In the genomic region with DNA sequence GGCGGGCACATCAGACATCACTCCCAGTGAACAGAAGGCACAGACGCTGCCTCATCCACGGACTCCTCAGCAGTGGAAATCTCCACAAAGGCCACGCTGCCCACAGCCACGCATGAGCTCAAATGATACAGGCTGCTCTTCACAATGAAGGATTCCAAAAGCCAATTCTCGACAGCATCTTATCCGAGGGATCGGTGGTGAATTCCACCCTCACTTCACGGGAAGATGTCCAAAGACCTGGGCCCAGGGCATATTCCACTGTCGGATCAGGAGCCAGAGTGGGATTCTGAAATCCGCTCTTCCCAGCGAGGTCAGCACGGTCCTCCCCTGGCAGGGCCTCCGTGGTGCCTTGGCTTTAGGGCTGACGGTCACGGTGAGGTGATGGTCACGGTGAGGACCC, we compare ENCODE assay signal across 13 cellular contexts. TPM values are rescaled to one million over a fixed set of nuclear protein-coding genes. Genes with fewer than 3 reads are reported as not detected.
DNase-seq lines count a peak whose midpoint lies in the region; ATAC-seq and TF ChIP-seq lines count a peak whose summit lies in the region.
"Had no signal": no experiment of that assay in that cellular context is flagged by ENCODE, and none has a peak within 500 bp of the region (broad histone marks: within the 10 kb centered on the region; RNA-seq: fewer than 3 reads in every experiment).

No MANE protein-coding gene starts in this region.

- no peak overlapping the region for H3K27ac ChIP-seq in endodermal cell (ENCODE audit: low read depth, low read length)
- no peak overlapping the region for H3K27ac ChIP-seq in osteoblast (ENCODE audit: low read depth, low read length)
- H3K27ac ChIP-seq in upper lobe of right lung = no peak overlapping the region

- H3K27me3 ChIP-seq in endodermal cell (ENCODE audit: control insufficient read depth, insufficient read depth, low read length, poor library complexity, severe bottlenecking) = no peaks in the 10 kb centered on the region
- H3K27me3 ChIP-seq in osteoblast (ENCODE audit: insufficient read depth, low read length) = no peaks in the 10 kb centered on the region
- no peaks in the 10 kb centered on the region for H3K27me3 ChIP-seq in upper lobe of right lung

- intact Hi-C loops in upper lobe of right lung (cut with DNase I) = no loop called here

- peaks cover 4% of the 10 kb centered on the region for H3K79me2 ChIP-seq in osteoblast (ENCODE audit: insufficient read depth, low read length)

- no peaks in the 10 kb centered on the region for H3K9me3 ChIP-seq in endodermal cell (ENCODE audit: control insufficient read depth, low read length)
- H3K9me3 ChIP-seq in osteoblast (ENCODE audit: low read depth, low read length) = no peaks in the 10 kb centered on the region
- no peaks in the 10 kb centered on the region for H3K9me3 ChIP-seq in upper lobe of right lung

- POLR2A ChIA-PET in WTC11 (lab: Charles Lee) = no interaction called here

- peak overlapping the region; percentile 88 for H3K27ac Mint-ChIP-seq in WTC11
- peak overlapping the region; percentile 2 for H3K27ac Mint-ChIP-seq in endodermal cell
- H3K27ac Mint-ChIP-seq: B cell; CD4-positive, alpha-beta T cell had no signal

- DNase-seq in WTC11 (ENCODE audit: low spot score) (no peak), endodermal cell (no peak), osteoblast (ENCODE audit: insufficient read length, low spot score, missing footprints) (peak; percentile 39), upper lobe of right lung (peak; percentile 40), OCI-M2 (lab: John Stamatoyannopoulos, UW; ENCODE audit: unreplicated experiment) (no peak), omental fat pad (ENCODE audit: low spot score) (no peak)
- DNase-seq: C1 segment of cervical spinal cord; Calu3; CD4-positive, alpha-beta T cell; DMS 273 treated with DMSO at 0.1 percent for 48 hours had no signal

- ATAC-seq in WTC11 (no peak), upper lobe of right lung (no peak), HG03196 (IDR thresholded peaks at IDR 0.05; ENCODE audit: unreplicated experiment) (no peak), omental fat pad (ENCODE audit: low FRiP score) (no peak)
- ATAC-seq: HCT116 had no signal

- TF ChIP-seq CTCF in WTC11 (IDR thresholded peaks at IDR 0.05) = no peak
- no peak for TF ChIP-seq CTCF in endodermal cell (conservative IDR thresholded peaks at IDR 0.05)
- TF ChIP-seq CTCF in osteoblast (IDR thresholded peaks at IDR 0.05; ENCODE audit: extremely low read depth, low read depth, low read length) = no peak
- no peak for TF ChIP-seq CTCF in upper lobe of right lung (IDR thresholded peaks at IDR 0.05)
- TF ChIP-seq CTCF in omental fat pad (IDR thresholded peaks at IDR 0.05) = no peak

- H3K27me3 Mint-ChIP-seq in WTC11 (ENCODE audit: low read depth) = no peaks in the 10 kb centered on the region
- H3K27me3 Mint-ChIP-seq in endodermal cell (ENCODE audit: insufficient read depth) = no peaks in the 10 kb centered on the region
- H3K27me3 Mint-ChIP-seq: B cell; CD4-positive, alpha-beta T cell had no signal

- no peak overlapping the region for H3K4me3 ChIP-seq in endodermal cell (ENCODE audit: low read length)
- H3K4me3 ChIP-seq in osteoblast (ENCODE audit: insufficient read depth, low read length) = no peak overlapping the region
- H3K4me3 ChIP-seq in upper lobe of right lung = no peak overlapping the region

- H3K36me3 ChIP-seq in endodermal cell (ENCODE audit: control insufficient read depth, insufficient read depth, low read length) (peaks cover 11% of the 10 kb centered on the region), osteoblast (ENCODE audit: insufficient read depth, low read length) (no peaks in the 10 kb centered on the region), upper lobe of right lung (no peaks in the 10 kb centered on the region)

- H3K9ac ChIP-seq in endodermal cell (ENCODE audit: extremely low read depth, low read length, poor library complexity, severe bottlenecking) = no peak overlapping the region

- CTCF ChIA-PET in WTC11 (lab: Charles Lee) = interaction anchor here (1.4 kb wide), 1 partner anchor 102 kb away, joined by 4 read pairs; no protein-coding TSS in a partner anchor

- H3K4me1 Mint-ChIP-seq in WTC11 (peaks cover 34% of the 10 kb centered on the region), endodermal cell (no peaks in the 10 kb centered on the region)
- H3K4me1 Mint-ChIP-seq: B cell had no signal

- H4K20me1 ChIP-seq in osteoblast (ENCODE audit: insufficient read depth, low read length) = peaks cover 22% of the 10 kb centered on the region

- H3K4me2 ChIP-seq in osteoblast (ENCODE audit: insufficient read depth, low read length) = no peak overlapping the region

- no peak overlapping the region for H2AFZ ChIP-seq in osteoblast (ENCODE audit: low read length)

- peaks cover 14% of the 10 kb centered on the region for H3K36me3 Mint-ChIP-seq in WTC11
- peaks cover 34% of the 10 kb centered on the region for H3K36me3 Mint-ChIP-seq in endodermal cell (ENCODE audit: low read depth)

- WGBS in endodermal cell (ENCODE audit: insufficient coverage in 1 of 2, insufficient read length in 1 of 2), 2 experiments = 95 to 97% methylated on average over 17 of the region's 17 CpGs

- H3K4me1 ChIP-seq in endodermal cell (ENCODE audit: control insufficient read depth, insufficient read depth, low read length) = no peaks in the 10 kb centered on the region
- no peaks in the 10 kb centered on the region for H3K4me1 ChIP-seq in osteoblast (ENCODE audit: insufficient read depth, low read length)
- no peaks in the 10 kb centered on the region for H3K4me1 ChIP-seq in upper lobe of right lung

- peaks cover under 1% of the 10 kb centered on the region for H3K9me3 Mint-ChIP-seq in WTC11
- no peaks in the 10 kb centered on the region for H3K9me3 Mint-ChIP-seq in endodermal cell
- H3K9me3 Mint-ChIP-seq: CD4-positive, alpha-beta T cell had no signal

- H3K4me3 Mint-ChIP-seq in WTC11 (no peak overlapping the region), endodermal cell (no peak overlapping the region)
- H3K4me3 Mint-ChIP-seq: B cell; CD4-positive, alpha-beta T cell had no signal

TF ChIP-seq in WTC11, 78 proteins besides CTCF, POLR2A, EP300 and RAD21 (continues in another document):
- TF ChIP-seq ZNF263 (CRISPR knock-in tag; IDR thresholded peaks at IDR 0.05; ENCODE audit: low read depth) = no peak
- TF ChIP-seq, protein P1, sequence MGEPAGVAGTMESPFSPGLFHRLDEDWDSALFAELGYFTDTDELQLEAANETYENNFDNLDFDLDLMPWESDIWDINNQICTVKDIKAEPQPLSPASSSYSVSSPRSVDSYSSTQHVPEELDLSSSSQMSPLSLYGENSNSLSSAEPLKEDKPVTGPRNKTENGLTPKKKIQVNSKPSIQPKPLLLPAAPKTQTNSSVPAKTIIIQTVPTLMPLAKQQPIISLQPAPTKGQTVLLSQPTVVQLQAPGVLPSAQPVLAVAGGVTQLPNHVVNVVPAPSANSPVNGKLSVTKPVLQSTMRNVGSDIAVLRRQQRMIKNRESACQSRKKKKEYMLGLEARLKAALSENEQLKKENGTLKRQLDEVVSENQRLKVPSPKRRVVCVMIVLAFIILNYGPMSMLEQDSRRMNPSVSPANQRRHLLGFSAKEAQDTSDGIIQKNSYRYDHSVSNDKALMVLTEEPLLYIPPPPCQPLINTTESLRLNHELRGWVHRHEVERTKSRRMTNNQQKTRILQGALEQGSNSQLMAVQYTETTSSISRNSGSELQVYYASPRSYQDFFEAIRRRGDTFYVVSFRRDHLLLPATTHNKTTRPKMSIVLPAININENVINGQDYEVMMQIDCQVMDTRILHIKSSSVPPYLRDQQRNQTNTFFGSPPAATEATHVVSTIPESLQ (CRISPR knock-in tag; IDR thresholded peaks at IDR 0.05) = no peak
- TF ChIP-seq IRF2 (CRISPR knock-in tag; IDR thresholded peaks at IDR 0.05; ENCODE audit: borderline replicate concordance, low read depth) = no peak
- no peak for TF ChIP-seq FOXK1 (CRISPR knock-in tag; IDR thresholded peaks at IDR 0.05)
- TF ChIP-seq, protein P2, sequence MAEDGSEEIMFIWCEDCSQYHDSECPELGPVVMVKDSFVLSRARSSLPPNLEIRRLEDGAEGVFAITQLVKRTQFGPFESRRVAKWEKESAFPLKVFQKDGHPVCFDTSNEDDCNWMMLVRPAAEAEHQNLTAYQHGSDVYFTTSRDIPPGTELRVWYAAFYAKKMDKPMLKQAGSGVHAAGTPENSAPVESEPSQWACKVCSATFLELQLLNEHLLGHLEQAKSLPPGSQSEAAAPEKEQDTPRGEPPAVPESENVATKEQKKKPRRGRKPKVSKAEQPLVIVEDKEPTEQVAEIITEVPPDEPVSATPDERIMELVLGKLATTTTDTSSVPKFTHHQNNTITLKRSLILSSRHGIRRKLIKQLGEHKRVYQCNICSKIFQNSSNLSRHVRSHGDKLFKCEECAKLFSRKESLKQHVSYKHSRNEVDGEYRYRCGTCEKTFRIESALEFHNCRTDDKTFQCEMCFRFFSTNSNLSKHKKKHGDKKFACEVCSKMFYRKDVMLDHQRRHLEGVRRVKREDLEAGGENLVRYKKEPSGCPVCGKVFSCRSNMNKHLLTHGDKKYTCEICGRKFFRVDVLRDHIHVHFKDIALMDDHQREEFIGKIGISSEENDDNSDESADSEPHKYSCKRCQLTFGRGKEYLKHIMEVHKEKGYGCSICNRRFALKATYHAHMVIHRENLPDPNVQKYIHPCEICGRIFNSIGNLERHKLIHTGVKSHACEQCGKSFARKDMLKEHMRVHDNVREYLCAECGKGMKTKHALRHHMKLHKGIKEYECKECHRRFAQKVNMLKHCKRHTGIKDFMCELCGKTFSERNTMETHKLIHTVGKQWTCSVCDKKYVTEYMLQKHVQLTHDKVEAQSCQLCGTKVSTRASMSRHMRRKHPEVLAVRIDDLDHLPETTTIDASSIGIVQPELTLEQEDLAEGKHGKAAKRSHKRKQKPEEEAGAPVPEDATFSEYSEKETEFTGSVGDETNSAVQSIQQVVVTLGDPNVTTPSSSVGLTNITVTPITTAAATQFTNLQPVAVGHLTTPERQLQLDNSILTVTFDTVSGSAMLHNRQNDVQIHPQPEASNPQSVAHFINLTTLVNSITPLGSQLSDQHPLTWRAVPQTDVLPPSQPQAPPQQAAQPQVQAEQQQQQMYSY (CRISPR knock-in tag; IDR thresholded peaks at IDR 0.05) = no peak

RNA-seq across cellular contexts. Expression of gene EIPR1, which starts 55.8 kb away (rescaled TPM):
- total RNA-seq in WTC11 (2021) (22.8 to 25.0 TPM (median 23.0 TPM) in 3 replicates), endodermal cell (10 to 100 TPM; 30.1 to 36.8 TPM), osteoblast (16.8 and 17.7 TPM in 2 replicates), upper lobe of right lung (16.6 TPM), omental fat pad (10 to 100 TPM; 18.5 to 29.8 (median 21.5) TPM)
- polyA plus RNA-seq in endodermal cell (2013, experiment 1 of 2) = 32.7 TPM
- polyA plus RNA-seq in endodermal cell (2013, experiment 2 of 2) = 29.4 TPM

RNA-seq across cellular contexts. Expression of gene TRAPPC12, which starts 57.7 kb away (rescaled TPM):
- total RNA-seq in WTC11 (2021) (72.3 to 74.5 TPM (median 72.8 TPM) in 3 replicates), endodermal cell (100 to 1,000 TPM in 1 of 2 donors, 10 to 100 TPM in 1; 98.2 to 103 TPM), osteoblast (67.0 and 67.5 TPM in 2 replicates), upper lobe of right lung (89.8 TPM), omental fat pad (10 to 100 TPM; 39.3 to 92.1 (median 53.9) TPM)
- polyA plus RNA-seq in endodermal cell (2013, experiment 1 of 2) = 61.9 TPM
- 59.2 TPM for polyA plus RNA-seq in endodermal cell (2013, experiment 2 of 2)

Comparison
In these comparisons a context has a peak if more than half of its experiments do, and no peak if none do; other contexts are left out.
1. DNase-seq: peak in osteoblast (single experiment) and upper lobe of right lung (single experiment); none in WTC11 (single experiment), endodermal cell (single experiment), OCI-M2 (single experiment) and omental fat pad (single experiment).